ENCODE assay signal across 2 cellular contexts in genomic region chr2:74548285-74548918, GRCh38.
TF ChIP-seq lines count a peak whose summit lies in the region.

No MANE protein-coding gene starts in this region.

TF ChIP-seq in IMR-90, 13 proteins besides CTCF, POLR2A, EP300 and RAD21:
- no peak for TF ChIP-seq USF2 (IDR thresholded peaks at IDR 0.05; ENCODE audit: low read depth, low read length)

TF ChIP-seq in GM12878, 131 proteins besides CTCF, POLR2A, EP300 and RAD21:
- TF ChIP-seq MLLT1 (IDR thresholded peaks at IDR 0.05) (peak; percentile 17; the same call in 1 of the 2 replicates), PAX5 (IDR thresholded peaks at IDR 0.05; ENCODE audit: borderline replicate concordance, low read depth, low read length) (no peak)
